1 cellular context compared by ENCODE assay signal in genomic region chr12:46391630-46392029, GRCh38.
TF ChIP-seq lines count a peak whose summit lies in the region.

No MANE protein-coding gene starts in this region.

TF ChIP-seq in SK-N-SH, 30 proteins besides CTCF, POLR2A, EP300 and RAD21 (continued from another document):
- TF ChIP-seq PBX3 (IDR thresholded peaks at IDR 0.05), result peak; percentile 59
- TF ChIP-seq IRF3 (IDR thresholded peaks at IDR 0.05; ENCODE audit: low read depth, low read length), result no peak
- no peak for TF ChIP-seq USF2 (IDR thresholded peaks at IDR 0.05; ENCODE audit: borderline replicate concordance, low read depth, low read length)
- no peak for TF ChIP-seq MEF2A (IDR thresholded peaks at IDR 0.05; ENCODE audit: borderline replicate concordance, low read depth)
- no peak for TF ChIP-seq YY1 (IDR thresholded peaks at IDR 0.05; ENCODE audit: low read depth)
- TF ChIP-seq ELF1 (IDR thresholded peaks at IDR 0.05), result no peak
- TF ChIP-seq NFIC (IDR thresholded peaks at IDR 0.05; ENCODE audit: borderline replicate concordance), result peak; percentile 29; the same call in 1 of the 2 replicates
- no peak for TF ChIP-seq SIN3A (IDR thresholded peaks at IDR 0.05; ENCODE audit: borderline replicate concordance, low read depth, low read length)
